ENCODE assay signal across 18 cellular contexts in genomic region chr13:104833221-104833620, GRCh38.
"Had no signal": no experiment of that assay in that cellular context is flagged by ENCODE, and none has a peak within 500 bp of the region (broad histone marks: within the 10 kb centered on the region; RNA-seq: fewer than 3 reads in every experiment).

No MANE protein-coding gene starts in this region.

- DNase-seq: activated CD4-positive, alpha-beta memory T cell treated with anti-CD3 and anti-CD28 coated beads for 36 hours; activated CD4-positive, alpha-beta T cell treated with anti-CD3 and anti-CD28 coated beads, Interleukin-2, amount 10 ng/mL, durations not matched to agents 7 days and 5 days; activated CD4-positive, CD25-positive, alpha-beta regulatory T cell; activated CD8-positive, alpha-beta memory T cell treated with anti-CD3 and anti-CD28 coated beads for 24 hours; activated effector memory CD4-positive, alpha-beta T cell treated with anti-CD3 and anti-CD28 coated beads, Interleukin-2, amount 50 U/mL, for 16 hours; activated naive CD4-positive, alpha-beta T cell treated with Interleukin-2 at 50 U/mL for 16 hours; activated naive CD8-positive, alpha-beta T cell treated with anti-CD3 and anti-CD28 coated beads, Interleukin-2, amount 50 U/mL, for 24 hours; activated T-cell treated with anti-CD3 and anti-CD28 coated beads, Interleukin-2, amount 50 U/mL, for 4 hours; amygdala; NCI-H1048; NCI-H146; NCI-H187 treated with DMSO at 0.1 percent for 48 hours; NCI-H446 treated with DMSO at 0.1 percent for 48 hours; NCI-H526 treated with DMSO at 0.1 percent for 48 hours; PC-3; SHP77; T-helper 17 cell; T-helper 9 cell had no signal
